Comparison of ENCODE assay signal across 1 cellular context in the genomic region with DNA sequence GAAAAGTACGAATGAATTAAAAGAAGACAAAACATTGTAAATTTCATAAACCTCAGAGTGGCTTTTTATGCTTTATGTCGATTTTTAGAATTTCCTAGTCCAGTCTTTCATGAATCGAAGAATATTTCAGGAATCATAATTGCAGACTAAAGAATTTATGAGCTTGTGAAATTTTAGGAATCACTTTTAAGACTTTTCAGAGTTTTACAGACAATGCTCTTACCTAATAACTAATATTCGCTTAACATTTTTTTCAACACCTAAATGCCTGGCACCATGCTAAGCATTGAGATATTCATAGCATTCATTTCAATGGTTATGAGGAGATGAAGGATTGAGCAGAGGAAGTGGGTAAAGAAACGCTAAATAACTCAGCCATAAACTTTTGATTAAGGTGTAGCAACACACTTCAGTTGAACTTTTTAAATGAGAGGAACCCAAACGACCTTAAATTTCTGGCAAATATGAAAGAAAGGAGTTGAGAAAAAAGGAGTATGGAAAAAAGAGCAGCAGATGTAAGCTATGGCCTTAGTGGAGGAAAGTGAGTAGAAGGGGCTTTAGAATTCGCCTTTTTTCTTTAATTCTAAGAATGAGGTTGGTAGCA.
TF ChIP-seq lines count a peak whose summit lies in the region.

No MANE protein-coding gene starts in this region.

TF ChIP-seq in K562, 482 proteins besides CTCF, POLR2A, EP300 and RAD21 (continued from another document):
- TF ChIP-seq, protein P1, sequence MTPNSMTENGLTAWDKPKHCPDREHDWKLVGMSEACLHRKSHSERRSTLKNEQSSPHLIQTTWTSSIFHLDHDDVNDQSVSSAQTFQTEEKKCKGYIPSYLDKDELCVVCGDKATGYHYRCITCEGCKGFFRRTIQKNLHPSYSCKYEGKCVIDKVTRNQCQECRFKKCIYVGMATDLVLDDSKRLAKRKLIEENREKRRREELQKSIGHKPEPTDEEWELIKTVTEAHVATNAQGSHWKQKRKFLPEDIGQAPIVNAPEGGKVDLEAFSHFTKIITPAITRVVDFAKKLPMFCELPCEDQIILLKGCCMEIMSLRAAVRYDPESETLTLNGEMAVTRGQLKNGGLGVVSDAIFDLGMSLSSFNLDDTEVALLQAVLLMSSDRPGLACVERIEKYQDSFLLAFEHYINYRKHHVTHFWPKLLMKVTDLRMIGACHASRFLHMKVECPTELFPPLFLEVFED (CRISPR knock-in tag; conservative IDR thresholded peaks at IDR 0.05) = no peak
- TF ChIP-seq MTA1 (IDR thresholded peaks at IDR 0.05; ENCODE audit: borderline replicate concordance) (no peak), ZNF699 (CRISPR knock-in tag; IDR thresholded peaks at IDR 0.05; ENCODE audit: insufficient replicate concordance) (no peak), SMAD1 (IDR thresholded peaks at IDR 0.05; ENCODE audit: low read depth, low read length, partially characterized antibody) (no peak), SRSF1 (IDR thresholded peaks at IDR 0.05; ENCODE audit: low read depth, low read length) (no peak), HOXB6 (CRISPR knock-in tag; IDR thresholded peaks at IDR 0.05; ENCODE audit: borderline replicate concordance) (no peak), PTBP1 (IDR thresholded peaks at IDR 0.05; ENCODE audit: low read depth, low read length) (no peak), ELF2 (CRISPR knock-in tag; IDR thresholded peaks at IDR 0.05) (no peak)
